9 cellular contexts compared by ENCODE assay signal in genomic region chr22:26610072-26610958, GRCh38. TPM values are rescaled to one million over a fixed set of nuclear protein-coding genes. Genes with fewer than 3 reads are reported as not detected.
DNase-seq lines count a peak whose midpoint lies in the region; ATAC-seq and TF ChIP-seq lines count a peak whose summit lies in the region.
"Had no signal": no experiment of that assay in that cellular context is flagged by ENCODE, and none has a peak within 500 bp of the region (broad histone marks: within the 10 kb centered on the region; RNA-seq: fewer than 3 reads in every experiment).

No MANE protein-coding gene starts in this region.

- BruUV-seq in OCI-LY7 (replicated peaks; lab: Mats Ljungman, UMichigan) = no TSS peak

- intact Hi-C loops in left cardiac atrium (cut with DNase I) = no loop called here
- intact Hi-C loops in Right ventricle myocardium inferior (cut with DNase I) = no loop called here
- intact Hi-C loops in OCI-LY7 (cut with micrococcal nuclease; ENCODE audit: unreplicated experiment) = no loop called here

- peak overlapping the region; percentile 9 for H3K4me3 ChIP-seq in OCI-LY7 (ENCODE audit: low read depth, low read length, poor library complexity, severe bottlenecking)
- H3K4me3 ChIP-seq in brain microvascular endothelial cell (ENCODE audit: low read depth, low read length) = no peak overlapping the region
- H3K4me3 ChIP-seq in effector memory CD4-positive, alpha-beta T cell (ENCODE audit: insufficient read depth, low read depth, low read length, poor library complexity, severe bottlenecking) = no peak overlapping the region
- H3K4me3 ChIP-seq: body of pancreas had no signal

- H3K36me3 ChIP-seq in OCI-LY7 (ENCODE audit: insufficient read depth, low read length) = no peaks in the 10 kb centered on the region
- no peaks in the 10 kb centered on the region for H3K36me3 ChIP-seq in brain microvascular endothelial cell (replicated peaks)
- H3K36me3 ChIP-seq in effector memory CD4-positive, alpha-beta T cell (ENCODE audit: control insufficient read depth, insufficient read depth, low read length) = no peaks in the 10 kb centered on the region

- ATAC-seq in left cardiac atrium (peak; percentile 61 to 63), Right ventricle myocardium inferior (no peak), HG02840 (IDR thresholded peaks at IDR 0.05; ENCODE audit: low FRiP score, unreplicated experiment) (peak; percentile 64)
- ATAC-seq: body of pancreas had no signal

- H3K4me3 Mint-ChIP-seq in endothelial cell (ENCODE audit: unreplicated experiment) = no peak overlapping the region

- in situ Hi-C loops in brain microvascular endothelial cell (cut with HindIII; ENCODE audit: low pct_ligation_motif_present, low sequenced_read_pairs) = no loop called here

- H2AFZ ChIP-seq in OCI-LY7 (ENCODE audit: low read length) = peak overlapping the region; percentile 64; the same call in 1 of the 2 replicates

- TF ChIP-seq CTCF in OCI-LY7 (conservative IDR thresholded peaks at IDR 0.05; ENCODE audit: low read length) = no peak
- no peak for TF ChIP-seq CTCF in brain microvascular endothelial cell (IDR thresholded peaks at IDR 0.05; ENCODE audit: low read depth, low read length, missing control alignments)
- no peak for TF ChIP-seq CTCF in endothelial cell (IDR thresholded peaks at IDR 0.05; ENCODE audit: unreplicated experiment)

- H3K27me3 ChIP-seq in brain microvascular endothelial cell (replicated peaks) = no peaks in the 10 kb centered on the region
- H3K27me3 ChIP-seq in effector memory CD4-positive, alpha-beta T cell (replicated peaks; ENCODE audit: control insufficient read depth, insufficient read depth, low read length, poor library complexity, severe bottlenecking) = no peaks in the 10 kb centered on the region
- H3K27me3 ChIP-seq: body of pancreas had no signal

- H3K27ac Mint-ChIP-seq in endothelial cell (ENCODE audit: unreplicated experiment) = no peak overlapping the region

- no peaks in the 10 kb centered on the region for H3K27me3 Mint-ChIP-seq in endothelial cell (ENCODE audit: unreplicated experiment)

- H3K79me2 ChIP-seq in OCI-LY7 (ENCODE audit: insufficient read depth, low read depth, low read length) = no peaks in the 10 kb centered on the region

- peak overlapping the region; percentile 52 for H3K4me2 ChIP-seq in OCI-LY7 (ENCODE audit: low read length)

- H3K4me1 Mint-ChIP-seq in endothelial cell (ENCODE audit: unreplicated experiment) = peaks cover 18% of the 10 kb centered on the region

- H4K20me1 ChIP-seq in OCI-LY7 (ENCODE audit: insufficient read depth, low read length) = no peaks in the 10 kb centered on the region

- peaks cover 31% of the 10 kb centered on the region for H3K4me1 ChIP-seq in OCI-LY7 (ENCODE audit: insufficient read depth, low read length, poor library complexity, severe bottlenecking)
- H3K4me1 ChIP-seq in effector memory CD4-positive, alpha-beta T cell (ENCODE audit: control insufficient read depth, insufficient read depth, low read length, poor library complexity, severe bottlenecking) = peaks cover 15% of the 10 kb centered on the region
- H3K4me1 ChIP-seq: body of pancreas had no signal

- POLR2A ChIA-PET in OCI-LY7 (lab: Charles Lee) = no interaction called here

- H3K27ac ChIP-seq in OCI-LY7 (ENCODE audit: low read depth, low read length, poor library complexity, severe bottlenecking) (peak overlapping the region; percentile 39), brain microvascular endothelial cell (peak overlapping the region; percentile 40)
- H3K27ac ChIP-seq in effector memory CD4-positive, alpha-beta T cell (ENCODE audit: insufficient read depth, low read length, poor library complexity, severe bottlenecking) = no peak overlapping the region
- H3K27ac ChIP-seq: body of pancreas had no signal

- H3K9me3 Mint-ChIP-seq in endothelial cell (ENCODE audit: unreplicated experiment) = no peaks in the 10 kb centered on the region

- CTCF ChIA-PET in OCI-LY7 (lab: Charles Lee; ENCODE audit: unreplicated experiment) = no interaction called here

- no peaks in the 10 kb centered on the region for H3K9me2 ChIP-seq in OCI-LY7 (ENCODE audit: insufficient read depth, low read length)

- no peaks in the 10 kb centered on the region for H3K9me3 ChIP-seq in OCI-LY7 (ENCODE audit: low read length)
- no peaks in the 10 kb centered on the region for H3K9me3 ChIP-seq in effector memory CD4-positive, alpha-beta T cell (ENCODE audit: control insufficient read depth, low read length)
- H3K9me3 ChIP-seq: body of pancreas had no signal

- H3K36me3 Mint-ChIP-seq in endothelial cell (ENCODE audit: low read depth, unreplicated experiment) = peaks cover 20% of the 10 kb centered on the region

- DNase-seq in left cardiac atrium (no peak), Right ventricle myocardium inferior (ENCODE audit: missing footprints) (no peak), OCI-LY7 (ENCODE audit: low spot score) (peak; percentile 81), brain microvascular endothelial cell (peak; percentile 89), renal cortical epithelial cell (ENCODE audit: low read depth) (peak; percentile 6), endothelial cell (ENCODE audit: low spot score) (no peak)
- DNase-seq in effector memory CD4-positive, alpha-beta T cell = no peak

RNA-seq across cellular contexts. Expression of gene CRYBB1, which starts 7.5 kb away (rescaled TPM):
- total RNA-seq in left cardiac atrium (1 to 10 TPM in 1 of 2 donors, under 1 TPM in 1; 0.55 to 1.9 TPM), Right ventricle myocardium inferior (0.87 TPM), OCI-LY7 (2022) (0.61 TPM in 1 of 2 replicates, not detected in the other), renal cortical epithelial cell (not detected in 2 replicates), endothelial cell (ENCODE audit: unreplicated experiment) (9.5 TPM)
- 0.21 and 0.35 TPM in 2 replicates for total RNA-seq in OCI-LY7 (2014; rRNA removed; shearing (Covaris generic))

RNA-seq across cellular contexts. Expression of gene CRYBA4, which starts 11.4 kb away (rescaled TPM):
- total RNA-seq in left cardiac atrium = not detected
- total RNA-seq in Right ventricle myocardium inferior = not detected
- total RNA-seq in OCI-LY7 (2014; rRNA removed; shearing (Covaris generic)) = 3.2 TPM in 1 of 2 replicates, not detected in the other
- 1.3 TPM in 1 of 2 replicates, not detected in the other for total RNA-seq in OCI-LY7 (2022)
- total RNA-seq in renal cortical epithelial cell = not detected in 2 replicates
- total RNA-seq in endothelial cell (ENCODE audit: unreplicated experiment) = 0.46 TPM
- total RNA-seq: body of pancreas had no signal

RNA-seq across cellular contexts. Expression of gene TPST2, which starts 20.4 kb away (rescaled TPM):
- total RNA-seq in left cardiac atrium = 10 to 100 TPM; 22.1 to 36.5 TPM
- total RNA-seq in Right ventricle myocardium inferior = 29.1 TPM
- 19.1 and 19.9 TPM in 2 replicates for total RNA-seq in OCI-LY7 (2014; rRNA removed; shearing (Covaris generic))
- 12.5 and 14.4 TPM in 2 replicates for total RNA-seq in OCI-LY7 (2022)
- total RNA-seq in renal cortical epithelial cell = 27.4 and 37.4 TPM in 2 replicates
- total RNA-seq in endothelial cell (ENCODE audit: unreplicated experiment) = 59.3 TPM

RNA-seq across cellular contexts. Expression of gene MIAT, which starts 47.1 kb away (rescaled TPM):
- 1 to 10 TPM; 1.8 to 1.9 TPM for total RNA-seq in left cardiac atrium
- 0.38 TPM for total RNA-seq in Right ventricle myocardium inferior
- total RNA-seq in OCI-LY7 (2014; rRNA removed; shearing (Covaris generic)) = 8.7 and 11.8 TPM in 2 replicates
- 4.1 and 5.2 TPM in 2 replicates for total RNA-seq in OCI-LY7 (2022)
- total RNA-seq in renal cortical epithelial cell = 0.35 and 0.50 TPM in 2 replicates
- 1.2 TPM for total RNA-seq in endothelial cell (ENCODE audit: unreplicated experiment)

Comparison
In these comparisons a context has a peak if more than half of its experiments do, and no peak if none do; other contexts are left out.
1. DNase-seq: peak in OCI-LY7 (single experiment), brain microvascular endothelial cell (single experiment) and renal cortical epithelial cell (single experiment); none in left cardiac atrium (single experiment), Right ventricle myocardium inferior (single experiment), endothelial cell (single experiment) and effector memory CD4-positive, alpha-beta T cell (0 of 3).